Comparison of ENCODE assay signal across 8 cellular contexts in the genomic region with DNA sequence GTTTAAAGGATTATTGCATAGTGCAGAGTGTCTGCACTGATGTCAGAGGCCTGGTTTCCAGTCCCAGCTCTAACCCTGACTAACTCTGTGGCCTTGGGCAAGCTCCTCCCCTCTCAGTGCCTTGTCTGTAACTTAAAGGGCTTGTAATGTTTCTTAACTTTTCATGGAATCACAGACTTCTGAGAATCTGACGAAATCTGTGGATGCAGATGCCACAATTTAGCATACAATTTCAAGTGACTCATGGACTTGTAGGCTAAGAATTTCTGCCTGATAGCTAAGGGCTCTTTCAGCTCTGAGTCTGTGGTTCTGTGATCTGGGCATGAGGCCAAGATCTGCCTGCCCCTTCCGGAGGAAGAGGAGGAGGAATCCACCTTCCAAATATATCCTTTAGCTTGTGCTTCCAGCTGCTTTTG.
DNase-seq lines count a peak whose midpoint lies in the region; ATAC-seq and TF ChIP-seq lines count a peak whose summit lies in the region.

No MANE protein-coding gene starts in this region.

- H3K27me3 ChIP-seq in ovary: no peaks in the 10 kb centered on the region
- no peaks in the 10 kb centered on the region for H3K27me3 ChIP-seq in prostate gland (replicated peaks; ENCODE audit: insufficient read depth)

- TF ChIP-seq CTCF in ovary (IDR thresholded peaks at IDR 0.05) (no peak), prostate gland (IDR thresholded peaks at IDR 0.05) (no peak)

- TF ChIP-seq POLR2A in ovary (IDR thresholded peaks at IDR 0.05) (no peak), prostate gland (IDR thresholded peaks at IDR 0.05) (no peak)

- no peak for TF ChIP-seq EP300 in ovary (IDR thresholded peaks at IDR 0.05)

- H3K4me3 ChIP-seq in ovary (no peak overlapping the region), prostate gland (no peak overlapping the region)

- H3K9me3 ChIP-seq in ovary (no peaks in the 10 kb centered on the region), prostate gland (no peaks in the 10 kb centered on the region)

- intact Hi-C loops in ovary (cut with DNase I) (no loop called here), prostate gland (cut with DNase I) (no loop called here)

- H3K27ac ChIP-seq in ovary: peak overlapping the region; percentile 5 to 66
- no peak overlapping the region for H3K27ac ChIP-seq in prostate gland

- ATAC-seq in GM18498 (IDR thresholded peaks at IDR 0.05; ENCODE audit: unreplicated experiment) (no peak), GM18873 (IDR thresholded peaks at IDR 0.05; ENCODE audit: low FRiP score, unreplicated experiment) (no peak)

- H3K36me3 ChIP-seq in ovary (no peaks in the 10 kb centered on the region), prostate gland (no peaks in the 10 kb centered on the region)

- 3% methylated on average over 2 of the region's 2 CpGs for whole genome bisulfite sequencing in ovary, 3 donors
- 8% methylated on average over 2 of the region's 2 CpGs for WGBS in prostate gland

- H3K4me1 ChIP-seq in ovary (ENCODE audit: insufficient read depth): peaks cover 2% of the 10 kb centered on the region
- no peaks in the 10 kb centered on the region for H3K4me1 ChIP-seq in prostate gland (replicated peaks)

- peak; percentile 32 for DNase-seq in GM04503 (ENCODE audit: low read depth)
- DNase-seq in SIG-M5 (lab: John Stamatoyannopoulos, UW): peak; percentile 72
- peak; percentile 84 for DNase-seq in fibroblast of peridontal ligament (ENCODE audit: extremely low read depth)
- peak; percentile 72 to 85 (median 80) for DNase-seq in ovary
- DNase-seq in prostate gland (ENCODE audit: low spot score): no peak
- DNase-seq in cortex of kidney (lab: John Stamatoyannopoulos, UW): no peak

Comparison
In these comparisons a context has a peak if more than half of its experiments do, and no peak if none do; other contexts are left out.
1. DNase-seq: peak in GM04503 (single experiment), SIG-M5 (single experiment), fibroblast of peridontal ligament (single experiment) and ovary (5 of 5); none in prostate gland (single experiment) and cortex of kidney (single experiment).
2. H3K27ac ChIP-seq: peak in ovary (2 of 2); none in prostate gland (0 of 2).